Comparison of ENCODE assay signal across 25 cellular contexts in the genomic region with DNA sequence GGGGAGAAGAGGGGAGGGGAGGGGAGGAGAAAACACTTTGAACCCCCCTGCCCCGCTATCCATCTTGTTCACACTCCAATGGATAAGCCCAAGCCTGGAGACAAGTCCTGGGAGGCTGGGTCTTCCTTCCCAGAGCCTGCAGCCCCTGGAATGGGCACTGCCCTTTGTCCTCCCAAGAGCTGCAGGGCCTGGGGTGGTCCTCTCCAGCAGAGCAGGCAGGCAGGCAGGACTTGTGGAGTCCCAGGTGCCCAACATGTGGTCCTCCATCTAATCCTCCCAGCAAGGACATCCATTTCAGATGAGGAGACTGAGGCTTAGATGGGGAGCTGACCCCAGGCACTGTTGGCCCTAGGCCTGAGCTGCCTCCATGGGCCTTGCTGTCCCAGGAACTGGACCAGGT. TPM values are rescaled to one million over a fixed set of nuclear protein-coding genes. Genes with fewer than 3 reads are reported as not detected.
"Had no signal": no experiment of that assay in that cellular context is flagged by ENCODE, and none has a peak within 500 bp of the region (broad histone marks: within the 10 kb centered on the region; RNA-seq: fewer than 3 reads in every experiment).

No MANE protein-coding gene starts in this region.

- H3K27ac Mint-ChIP-seq: immature natural killer cell; natural killer cell treated with Interleukin-12 subunit alpha and Interleukin-12 subunit beta and Interleukin-15 and Interleukin-18, amount 100 ng/mL, for 72 hours; neural progenitor cell had no signal

- H3K27me3 ChIP-seq: esophagus squamous epithelium, gastroesophageal sphincter, neural progenitor cell had no signal

- H3K36me3 ChIP-seq: esophagus squamous epithelium, gastroesophageal sphincter, left ventricle myocardium inferior, lower lobe of right lung, neural progenitor cell, spleen had no signal

- H3K9me3 ChIP-seq: esophagus squamous epithelium, gastroesophageal sphincter, left ventricle myocardium inferior, lower lobe of right lung, spleen had no signal

- H3K4me2 ChIP-seq: neural progenitor cell had no signal

- DNase-seq: dermis blood vessel endothelial cell; esophagus squamous epithelium; foreskin fibroblast; immature natural killer cell; left cardiac atrium; left ventricle myocardium inferior; lower lobe of right lung; mesenchymal stem cell; midbrain; occipital lobe; stimulated activated CD4-positive, alpha-beta T cell treated with anti-CD3 and anti-CD28 coated beads, Interleukin-15, amount 100 ng/mL, for 24 hours; stimulated activated CD4-positive, alpha-beta T cell treated with anti-CD3 and anti-CD28 coated beads, Interleukin-2, amount 100 ng/mL, for 24 hours; stimulated activated CD4-positive, alpha-beta T cell treated with anti-CD3 and anti-CD28 coated beads, Interleukin-4, amount 100 ng/mL, for 4 hours; stimulated activated naive CD4-positive, alpha-beta T cell; trophoblast cell had no signal

- H3K27ac ChIP-seq: esophagus squamous epithelium, gastroesophageal sphincter, lower lobe of right lung, neural progenitor cell, spleen had no signal

- H3K9ac ChIP-seq: neural progenitor cell had no signal

- H2AFZ ChIP-seq: neural progenitor cell had no signal

- H3K4me1 ChIP-seq: neural progenitor cell had no signal

- H3K36me3 Mint-ChIP-seq: immature natural killer cell; natural killer cell treated with Interleukin-12 subunit alpha and Interleukin-12 subunit beta and Interleukin-15 and Interleukin-18, amount 100 ng/mL, for 72 hours; neural progenitor cell had no signal

- H3K4me3 ChIP-seq: esophagus squamous epithelium, gastroesophageal sphincter, left ventricle myocardium inferior, lower lobe of right lung, neural progenitor cell, spleen had no signal

- ATAC-seq: gastroesophageal sphincter; left cardiac atrium; lower lobe of right lung; natural killer cell treated with Interleukin-12 subunit alpha and Interleukin-12 subunit beta and Interleukin-15 and Interleukin-18, amount 100 ng/mL, for 72 hours; sciatic nerve had no signal

- H3K4me3 Mint-ChIP-seq: immature natural killer cell; natural killer cell treated with Interleukin-12 subunit alpha and Interleukin-12 subunit beta and Interleukin-15 and Interleukin-18, amount 100 ng/mL, for 72 hours; neural progenitor cell had no signal

- FAIRE-seq: colon, keratinocyte had no signal

- H3K4me1 Mint-ChIP-seq: immature natural killer cell, neural progenitor cell had no signal

- H3K9me3 Mint-ChIP-seq: natural killer cell treated with Interleukin-12 subunit alpha and Interleukin-12 subunit beta and Interleukin-15 and Interleukin-18, amount 100 ng/mL, for 72 hours; neural progenitor cell had no signal

RNA-seq across cellular contexts. Expression of a gene that starts 10.4 kb away (rescaled TPM):
- total RNA-seq: dermis blood vessel endothelial cell; gastroesophageal sphincter; lower lobe of right lung; natural killer cell treated with Interleukin-12 subunit alpha and Interleukin-12 subunit beta and Interleukin-15 and Interleukin-18, amount 100 ng/mL, for 72 hours; occipital lobe; pulmonary artery endothelial cell; skeletal muscle tissue; spleen; urinary bladder had no signal
- polyA plus RNA-seq: immature natural killer cell had no signal

RNA-seq across cellular contexts. Expression of a gene that starts 14.6 kb away (rescaled TPM):
- total RNA-seq: urinary bladder had no signal
- polyA plus RNA-seq: keratinocyte had no signal
